In genomic region chr1:79230751-79231150, GRCh38 we compare ENCODE assay signal across 6 cellular contexts.
A peak's percentile ranks its signal among the peaks of the same experiment; 100 is the strongest.
DNase-seq lines count a peak whose midpoint lies in the region; TF ChIP-seq lines count a peak whose summit lies in the region.
"Not testable (repeated sequence)": the region's sequence is repeated elsewhere in the genome, so short reads cannot be mapped to it uniquely, and the experiment has no call there.

No MANE protein-coding gene starts in this region.

- DNase-seq in Calu3 (peak; percentile 16), ELF-1 (ENCODE audit: low read depth, low spot score) (peak; percentile 6), NCI-H526 (lab: John Stamatoyannopoulos, UW) (peak; percentile 28 to 42), mammary epithelial cell (peak; percentile 11), islet precursor cell (peak; percentile 70), trophoblast cell (peak; percentile 67 to 82)

- not testable (repeated sequence) for H3K18ac ChIP-seq in trophoblast cell (ENCODE audit: low read length)

- not testable (repeated sequence) for BruUV-seq in Calu3 (replicated peaks; lab: Mats Ljungman, UMichigan); mammary epithelial cell (replicated peaks; lab: Mats Ljungman, UMichigan)

- not testable (repeated sequence) for H3K23ac ChIP-seq in trophoblast cell (ENCODE audit: low read length)

- not testable (repeated sequence) for H3K14ac ChIP-seq in trophoblast cell (ENCODE audit: low read length)

- H3K9me3 ChIP-seq in mammary epithelial cell (replicated peaks; ENCODE audit: insufficient read depth, low read length); trophoblast cell (ENCODE audit: insufficient read depth, low read depth, low read length): not testable (repeated sequence)

- peak overlapping the region; percentile 76 for H2BK5ac ChIP-seq in trophoblast cell (ENCODE audit: low read depth, low read length, poor library complexity)

- H3K4me1 Mint-ChIP-seq in Calu3 (ENCODE audit: low read depth, unreplicated experiment): peaks cover 21% of the 10 kb centered on the region

- not testable (repeated sequence) for H3K4me3 Mint-ChIP-seq in Calu3 (ENCODE audit: low read depth, unreplicated experiment)

- H3K27me3 ChIP-seq in mammary epithelial cell (ENCODE audit: insufficient read depth, low read length); trophoblast cell (ENCODE audit: insufficient read depth, low read length): not testable (repeated sequence)

- not testable (repeated sequence) for H4K20me1 ChIP-seq in mammary epithelial cell (ENCODE audit: insufficient read depth, low read length)

- H2BK120ac ChIP-seq in trophoblast cell (ENCODE audit: insufficient read depth, low read length, poor library complexity): peak overlapping the region; percentile 55

- in situ Hi-C loops in mammary epithelial cell (cut with MboI; ENCODE audit: low sequenced_read_pairs in 2 of 2): not testable (repeated sequence)

- not testable (repeated sequence) for H3K27me3 Mint-ChIP-seq in Calu3 (ENCODE audit: unreplicated experiment)

- not testable (repeated sequence) for H3K79me2 ChIP-seq in mammary epithelial cell (ENCODE audit: insufficient read depth, low read length); trophoblast cell (ENCODE audit: control insufficient read depth, insufficient read depth, low read length, poor library complexity)

- H3K27ac ChIP-seq in mammary epithelial cell (ENCODE audit: insufficient read depth, low read depth, low read length): not testable (repeated sequence)
- H3K27ac ChIP-seq in trophoblast cell (ENCODE audit: low read depth, low read length): peak overlapping the region; percentile 77

- not testable (repeated sequence) for H2AK5ac ChIP-seq in trophoblast cell (ENCODE audit: low read length)

- H3K4me2 ChIP-seq in mammary epithelial cell (ENCODE audit: insufficient read depth, low read depth, low read length); trophoblast cell (ENCODE audit: low read length): not testable (repeated sequence)

- not testable (repeated sequence) for H2BK12ac ChIP-seq in trophoblast cell (ENCODE audit: low read length)

- not testable (repeated sequence) for H4K91ac ChIP-seq in trophoblast cell (ENCODE audit: low read depth, low read length)

- not testable (repeated sequence) for TF ChIP-seq CTCF in Calu3 (IDR thresholded peaks at IDR 0.05; ENCODE audit: unreplicated experiment); mammary epithelial cell (conservative IDR thresholded peaks at IDR 0.05 in 1 of 2, IDR thresholded peaks at IDR 0.05 in 1 of 2; ENCODE audit: extremely low read depth in 1 of 2, insufficient read depth in 1 of 2, low read depth in 1 of 2, low read length in 2 of 2)

- not testable (repeated sequence) for H3K4me3 ChIP-seq in mammary epithelial cell (replicated peaks in 1 of 3; ENCODE audit: insufficient read depth in 1 of 3, low read depth in 2 of 3, low read length in 3 of 3); trophoblast cell (ENCODE audit: low read depth, low read length)

- H3K9ac ChIP-seq in mammary epithelial cell (ENCODE audit: insufficient read depth, low read length); trophoblast cell (ENCODE audit: low read length): not testable (repeated sequence)

- intact Hi-C loops in Calu3 (cut with micrococcal nuclease; ENCODE audit: unreplicated experiment); mammary epithelial cell (cut with micrococcal nuclease): not testable (repeated sequence)

- H3K4ac ChIP-seq in trophoblast cell (ENCODE audit: low read depth, low read length): not testable (repeated sequence)

- dilution Hi-C loops in mammary epithelial cell (cut with HindIII; ENCODE audit: low sequenced_read_pairs): not testable (repeated sequence)

- not testable (repeated sequence) for H3K36me3 Mint-ChIP-seq in Calu3 (ENCODE audit: insufficient read depth, unreplicated experiment)

- CTCF ChIA-PET in Calu3 (lab: Charles Lee); mammary epithelial cell (lab: Charles Lee; ENCODE audit: low non-redundant PET): not testable (repeated sequence)

- 26% methylated on average over 4 of the region's 4 CpGs for WGBS in mammary epithelial cell (ENCODE audit: low coverage, missing lambda C conversion rate)
- no CpG with 5 or more reads among the region's 4 CpGs for WGBS in trophoblast cell (ENCODE audit: extremely low coverage, insufficient coverage, insufficient read length)

- not testable (repeated sequence) for H2AFZ ChIP-seq in mammary epithelial cell (ENCODE audit: low read depth, low read length); trophoblast cell (ENCODE audit: insufficient read depth, low read length, poor library complexity)

- H4K12ac ChIP-seq in trophoblast cell (ENCODE audit: low read depth, low read length): not testable (repeated sequence)

- not testable (repeated sequence) for H3K9me3 Mint-ChIP-seq in Calu3 (ENCODE audit: low read depth, unreplicated experiment)

- H3K4me1 ChIP-seq in mammary epithelial cell (ENCODE audit: insufficient read depth, low read length): not testable (repeated sequence)
- peaks cover 3 to 11% of the 10 kb centered on the region in 2 experiments for H3K4me1 ChIP-seq in trophoblast cell (ENCODE audit: control insufficient read depth in 1 of 2, insufficient read depth in 2 of 2, low read length in 2 of 2)

- not testable (repeated sequence) for H3K36me3 ChIP-seq in mammary epithelial cell (ENCODE audit: insufficient read depth, low read length); trophoblast cell (ENCODE audit: control insufficient read depth in 1 of 2, insufficient read depth in 2 of 2, low read length in 2 of 2)

- not testable (repeated sequence) for H3K27ac Mint-ChIP-seq in Calu3 (ENCODE audit: unreplicated experiment)

- peaks cover 21% of the 10 kb centered on the region for H3K79me1 ChIP-seq in trophoblast cell (ENCODE audit: low read length)

- H4K8ac ChIP-seq in trophoblast cell (ENCODE audit: low read depth, low read length): not testable (repeated sequence)

Comparison
In these comparisons a context has a peak if more than half of its experiments do, and no peak if none do; other contexts are left out.
1. DNase-seq: peak in every context shown above with its lines; median percentile 74 in trophoblast cell; 70 in islet precursor cell; 35 in NCI-H526; 16 in Calu3; 11 in mammary epithelial cell; 6 in ELF-1.